In the genomic region with DNA sequence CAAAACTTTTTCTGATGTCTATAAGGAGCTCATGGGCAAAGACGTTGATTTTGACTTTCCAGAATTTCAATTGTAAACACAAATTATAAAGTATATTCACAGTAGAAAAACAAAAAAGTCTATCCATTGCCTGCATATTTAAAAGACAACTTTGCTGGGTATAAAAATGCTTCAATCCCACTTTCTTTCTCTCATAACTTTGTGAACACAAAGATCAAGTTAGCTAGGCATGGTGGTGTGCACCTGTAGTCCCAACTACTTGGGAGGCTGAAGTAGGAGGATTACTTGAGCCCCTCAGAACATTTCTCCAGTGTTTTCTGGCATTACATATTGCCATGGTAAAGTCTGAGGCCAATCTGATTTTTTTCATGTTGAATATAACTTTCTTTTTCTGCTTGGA, we compare ENCODE assay signal across 5 cellular contexts.
"Had no signal": no experiment of that assay in that cellular context is flagged by ENCODE, and none has a peak within 500 bp of the region (broad histone marks: within the 10 kb centered on the region; RNA-seq: fewer than 3 reads in every experiment).

No MANE protein-coding gene starts in this region.

- H3K9ac ChIP-seq: KMS-11 had no signal

- H3K4me2 ChIP-seq: KMS-11 had no signal

- H3K27ac ChIP-seq: HL-60, KMS-11 had no signal

- DNase-seq: IMR-90, KBM-7, KG1 had no signal
